Comparison of ENCODE assay signal across 40 cellular contexts in genomic region chr11:8561461-8561860, GRCh38. TPM values are rescaled to one million over a fixed set of nuclear protein-coding genes. Genes with fewer than 3 reads are reported as not detected.
"Had no signal": no experiment of that assay in that cellular context is flagged by ENCODE, and none has a peak within 500 bp of the region (broad histone marks: within the 10 kb centered on the region; RNA-seq: fewer than 3 reads in every experiment).

No MANE protein-coding gene starts in this region.

- H3K9me3 Mint-ChIP-seq: activated naive CD4-positive, alpha-beta T cell treated with anti-CD3 and anti-CD28 coated beads, Interleukin-2, amount 10 ng/mL, durations not matched to agents 7 days and 5 days; activated naive CD8-positive, alpha-beta T cell treated with anti-CD3 and anti-CD28 coated beads, Interleukin-2, amount 10 ng/mL, durations not matched to agents 7 days and 5 days; activated T-helper 2 cell treated with anti-CD3 and anti-CD28 coated beads, Interferon-gamma antibody, Interleukin-2, Interleukin-4, amounts not matched to agents 10 μg/mL and 5 μg/mL and 100 μg/mL, durations not matched to agents 14 hours and 24 hours and 36 hours; central memory CD8-positive, alpha-beta T cell had no signal

- H3K27ac Mint-ChIP-seq: activated naive CD4-positive, alpha-beta T cell treated with anti-CD3 and anti-CD28 coated beads for 36 hours; activated naive CD4-positive, alpha-beta T cell treated with anti-CD3 and anti-CD28 coated beads, Interleukin-2, amount 10 ng/mL, durations not matched to agents 7 days and 5 days; activated naive CD4-positive, alpha-beta T cell treated with anti-CD3 and anti-CD28 coated beads, Interleukin-2, amount 50 U/mL, for 24 hours; activated naive CD4-positive, alpha-beta T cell treated with anti-CD3 and anti-CD28 coated beads, Interleukin-2, amount 50 U/mL, for 72 hours; activated naive CD8-positive, alpha-beta T cell; activated naive CD8-positive, alpha-beta T cell treated with anti-CD3 and anti-CD28 coated beads for 36 hours; activated naive CD8-positive, alpha-beta T cell treated with anti-CD3 and anti-CD28 coated beads, Interleukin-2, amount 10 ng/mL, durations not matched to agents 7 days and 5 days; activated naive CD8-positive, alpha-beta T cell treated with anti-CD3 and anti-CD28 coated beads, Interleukin-2, amount 50 U/mL, for 24 hours; activated T-cell treated with anti-CD3 and anti-CD28 coated beads, Interleukin-2, amount 50 U/mL, for 24 hours; activated T-helper 1 cell treated with anti-CD3 and anti-CD28 coated beads, Interleukin-12 subunit alpha, Interleukin-12 subunit beta, Interleukin-2, Interleukin-4 antibody, amounts not matched to agents 30 ng/mL and 10 ng/mL and 1 ng/mL, durations not matched to agents 14 hours and 24 hours and 36 hours; activated T-helper 17 cell treated with anti-CD3 and anti-CD28 coated beads, Interleukin-2, amount 50 U/mL, for 72 hours; activated T-helper 2 cell treated with anti-CD3 and anti-CD28 coated beads, Interferon-gamma antibody, Interleukin-2, Interleukin-4, amounts not matched to agents 10 μg/mL and 5 μg/mL and 100 μg/mL, durations not matched to agents 14 hours and 24 hours and 36 hours; brain had no signal

- H3K4me3 Mint-ChIP-seq: activated naive CD4-positive, alpha-beta T cell treated with anti-CD3 and anti-CD28 coated beads for 36 hours; activated naive CD4-positive, alpha-beta T cell treated with anti-CD3 and anti-CD28 coated beads, Interleukin-2, amount 10 ng/mL, durations not matched to agents 7 days and 5 days; activated naive CD4-positive, alpha-beta T cell treated with anti-CD3 and anti-CD28 coated beads, Interleukin-2, amount 50 U/mL, for 24 hours; activated naive CD8-positive, alpha-beta T cell; activated naive CD8-positive, alpha-beta T cell treated with anti-CD3 and anti-CD28 coated beads for 36 hours; activated naive CD8-positive, alpha-beta T cell treated with anti-CD3 and anti-CD28 coated beads, Interleukin-2, amount 10 ng/mL, durations not matched to agents 7 days and 5 days; activated naive CD8-positive, alpha-beta T cell treated with anti-CD3 and anti-CD28 coated beads, Interleukin-2, amount 50 U/mL, for 24 hours; activated T-cell treated with anti-CD3 and anti-CD28 coated beads, Interleukin-2, amount 50 U/mL, for 24 hours; activated T-cell treated with anti-CD3 and anti-CD28 coated beads, Interleukin-2, amount 50 U/mL, for 4 hours; activated T-cell treated with anti-CD3 and anti-CD28 coated beads, Interleukin-2, amount 50 U/mL, for 72 hours; activated T-helper 1 cell treated with anti-CD3 and anti-CD28 coated beads, Interleukin-12 subunit alpha, Interleukin-12 subunit beta, Interleukin-2, Interleukin-4 antibody, amounts not matched to agents 30 ng/mL and 10 ng/mL and 1 ng/mL, durations not matched to agents 14 hours and 24 hours and 36 hours; activated T-helper 17 cell treated with anti-CD3 and anti-CD28 coated beads, Interleukin-2, amount 50 U/mL, for 72 hours; brain; central memory CD8-positive, alpha-beta T cell had no signal

- H3K4me1 ChIP-seq: ascending aorta, body of pancreas, breast epithelium had no signal

- H3K9me3 ChIP-seq: adrenal gland, body of pancreas had no signal

- H3K4me1 Mint-ChIP-seq: activated naive CD4-positive, alpha-beta T cell treated with anti-CD3 and anti-CD28 coated beads, Interleukin-2, amount 10 ng/mL, durations not matched to agents 7 days and 5 days; activated naive CD4-positive, alpha-beta T cell treated with anti-CD3 and anti-CD28 coated beads, Interleukin-2, amount 50 U/mL, for 24 hours; activated naive CD8-positive, alpha-beta T cell treated with anti-CD3 and anti-CD28 coated beads for 36 hours; activated naive CD8-positive, alpha-beta T cell treated with anti-CD3 and anti-CD28 coated beads, Interleukin-2, amount 10 ng/mL, durations not matched to agents 7 days and 5 days; activated naive CD8-positive, alpha-beta T cell treated with anti-CD3 and anti-CD28 coated beads, Interleukin-2, amount 50 U/mL, for 24 hours; activated T-helper 17 cell treated with anti-CD3 and anti-CD28 coated beads, Interleukin-2, amount 50 U/mL, for 72 hours; central memory CD8-positive, alpha-beta T cell had no signal

- H3K27me3 Mint-ChIP-seq: activated naive CD8-positive, alpha-beta T cell treated with anti-CD3 and anti-CD28 coated beads for 36 hours had no signal

- DNase-seq: activated effector memory CD4-positive, alpha-beta T cell treated with anti-CD3 and anti-CD28 coated beads, Interleukin-2, amount 50 U/mL, for 16 hours; activated effector memory CD4-positive, alpha-beta T cell treated with Interleukin-2 at 50 U/mL for 16 hours; activated gamma-delta T cell; activated gamma-delta T cell treated with Interleukin-2 at 50 U/mL for 16 hours; activated naive CD4-positive, alpha-beta T cell; activated naive CD4-positive, alpha-beta T cell treated with anti-CD3 and anti-CD28 coated beads for 36 hours; activated naive CD4-positive, alpha-beta T cell treated with anti-CD3 and anti-CD28 coated beads, Interleukin-2, amount 10 ng/mL, durations not matched to agents 7 days and 5 days; activated naive CD4-positive, alpha-beta T cell treated with anti-CD3 and anti-CD28 coated beads, Interleukin-2, amount 50 U/mL, for 16 hours; activated naive CD4-positive, alpha-beta T cell treated with Interleukin-2 at 50 U/mL for 16 hours; activated naive CD8-positive, alpha-beta T cell treated with anti-CD3 and anti-CD28 coated beads for 36 hours; activated naive CD8-positive, alpha-beta T cell treated with anti-CD3 and anti-CD28 coated beads, Interleukin-2, amount 10 ng/mL, durations not matched to agents 7 days and 5 days; activated naive CD8-positive, alpha-beta T cell treated with anti-CD3 and anti-CD28 coated beads, Interleukin-2, amount 50 U/mL, for 24 hours; activated T-cell treated with anti-CD3 and anti-CD28 coated beads, Interleukin-2, amount 50 U/mL, for 1 hour; activated T-cell treated with anti-CD3 and anti-CD28 coated beads, Interleukin-2, amount 50 U/mL, for 24 hours; activated T-cell treated with anti-CD3 and anti-CD28 coated beads, Interleukin-2, amount 50 U/mL, for 4 hours; activated T-cell treated with anti-CD3 and anti-CD28 coated beads, Interleukin-2, amount 50 U/mL, for 48 hours; activated T-cell treated with anti-CD3 and anti-CD28 coated beads, Interleukin-2, amount 50 U/mL, for 72 hours; adrenal gland; amniotic stem cell; amygdala; anterior cingulate cortex; aorta; body of pancreas; brain microvascular endothelial cell; caudate nucleus; central memory CD4-positive, alpha-beta T cell; cerebellar nuclear complex had no signal

- H3K36me3 ChIP-seq: adrenal gland, ascending aorta, brain microvascular endothelial cell, breast epithelium, cardiac muscle cell had no signal

- H3K4me3 ChIP-seq: adrenal gland, ascending aorta, body of pancreas, breast epithelium, cardiac muscle cell had no signal

- ATAC-seq: activated naive CD4-positive, alpha-beta T cell treated with anti-CD3 and anti-CD28 coated beads, Interleukin-2, amount 50 U/mL, for 72 hours; activated naive CD8-positive, alpha-beta T cell treated with anti-CD3 and anti-CD28 coated beads, Interleukin-2, amount 50 U/mL, for 24 hours; activated T-cell treated with anti-CD3 and anti-CD28 coated beads, Interleukin-2, amount 50 U/mL, for 4 hours; activated T-cell treated with anti-CD3 and anti-CD28 coated beads, Interleukin-2, amount 50 U/mL, for 72 hours; activated T-helper 17 cell treated with anti-CD3 and anti-CD28 coated beads, Interleukin-2, amount 50 U/mL, for 72 hours; body of pancreas had no signal

- FAIRE-seq: astrocyte, bronchial epithelial cell had no signal

- H3K27ac ChIP-seq: adrenal gland, ascending aorta, body of pancreas, brain microvascular endothelial cell, breast epithelium, cardiac muscle cell had no signal

- H3K36me3 Mint-ChIP-seq: activated naive CD4-positive, alpha-beta T cell treated with anti-CD3 and anti-CD28 coated beads, Interleukin-2, amount 10 ng/mL, durations not matched to agents 7 days and 5 days; activated naive CD4-positive, alpha-beta T cell treated with anti-CD3 and anti-CD28 coated beads, Interleukin-2, amount 50 U/mL, for 24 hours; activated naive CD4-positive, alpha-beta T cell treated with anti-CD3 and anti-CD28 coated beads, Interleukin-2, amount 50 U/mL, for 72 hours; activated naive CD8-positive, alpha-beta T cell; activated naive CD8-positive, alpha-beta T cell treated with anti-CD3 and anti-CD28 coated beads for 36 hours; activated naive CD8-positive, alpha-beta T cell treated with anti-CD3 and anti-CD28 coated beads, Interleukin-2, amount 10 ng/mL, durations not matched to agents 7 days and 5 days had no signal

RNA-seq across cellular contexts. Expression of gene STK33, which starts 32.6 kb away (rescaled TPM):
- total RNA-seq: ascending aorta had no signal
